In the genomic region with DNA sequence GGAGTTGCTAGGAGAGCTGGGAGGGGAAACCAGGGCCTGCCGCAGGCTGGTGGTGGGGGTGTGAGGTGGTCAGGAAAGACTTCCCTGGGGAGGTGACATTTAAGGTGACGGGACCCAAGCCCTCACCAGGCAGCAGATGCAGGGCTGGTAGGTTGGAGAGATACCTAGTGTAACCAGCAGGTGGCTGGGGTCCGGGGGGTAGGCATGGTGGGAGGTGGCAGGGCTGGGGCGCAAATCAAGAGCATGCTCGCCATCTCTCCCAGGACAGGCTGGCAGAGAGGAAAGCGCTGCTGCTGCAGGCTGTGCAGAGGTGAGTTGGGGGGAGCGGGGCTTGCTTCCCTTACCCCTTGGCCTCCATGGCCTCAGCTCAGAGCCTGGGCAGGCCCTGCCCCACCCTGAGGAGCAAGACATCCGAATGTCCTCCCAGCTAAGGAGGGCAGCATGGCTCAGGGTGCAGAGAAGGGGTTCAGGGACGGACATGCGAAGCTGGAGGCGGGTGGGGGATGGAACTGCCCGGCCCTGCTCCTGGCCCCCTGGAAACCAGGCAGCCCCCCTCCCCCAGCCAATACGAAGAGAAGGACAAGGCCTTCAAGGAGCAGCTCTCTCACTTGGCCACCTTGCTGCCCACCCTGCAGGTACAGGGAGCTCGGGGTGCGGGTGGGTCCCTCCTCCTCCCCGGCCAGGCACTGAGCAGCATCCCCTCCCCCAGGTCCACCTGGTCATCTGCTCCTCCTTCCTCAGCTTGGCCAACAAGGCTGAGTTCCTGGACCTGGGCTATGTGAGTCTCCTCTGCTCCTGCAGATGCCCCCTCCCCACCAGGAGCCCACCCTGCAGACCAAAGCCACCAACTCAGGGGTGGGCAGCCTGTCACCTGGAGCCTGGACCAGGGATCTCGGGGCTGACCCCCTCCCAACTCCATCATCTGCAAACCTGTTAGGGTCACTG, we compare ENCODE assay signal across 1 cellular context.
TF ChIP-seq lines count a peak whose summit lies in the region.

No MANE protein-coding gene starts in this region.

TF ChIP-seq in HepG2, 621 proteins besides CTCF, POLR2A, EP300 and RAD21:
- no peak for TF ChIP-seq ISL2 (CRISPR knock-in tag; IDR thresholded peaks at IDR 0.05)
- 0 out of 2 replicates have a peak, but pooled peaks have one; percentile 45 for TF ChIP-seq HNRNPL (IDR thresholded peaks at IDR 0.05; ENCODE audit: low read depth, low read length)
- TF ChIP-seq, protein P1, sequence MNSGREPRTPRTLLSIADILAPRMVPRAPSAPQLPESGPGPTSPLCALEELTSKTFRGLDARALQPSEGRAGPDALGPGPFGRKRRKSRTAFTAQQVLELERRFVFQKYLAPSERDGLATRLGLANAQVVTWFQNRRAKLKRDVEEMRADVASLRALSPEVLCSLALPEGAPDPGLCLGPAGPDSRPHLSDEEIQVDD (CRISPR knock-in tag; IDR thresholded peaks at IDR 0.05; ENCODE audit: borderline replicate concordance) = no peak
- TF ChIP-seq U2AF2 (IDR thresholded peaks at IDR 0.05; ENCODE audit: low read depth, low read length) = no peak
- no peak for TF ChIP-seq ZNF782 (CRISPR knock-in tag; IDR thresholded peaks at IDR 0.05; ENCODE audit: borderline replicate concordance)
- TF ChIP-seq, protein P2, sequence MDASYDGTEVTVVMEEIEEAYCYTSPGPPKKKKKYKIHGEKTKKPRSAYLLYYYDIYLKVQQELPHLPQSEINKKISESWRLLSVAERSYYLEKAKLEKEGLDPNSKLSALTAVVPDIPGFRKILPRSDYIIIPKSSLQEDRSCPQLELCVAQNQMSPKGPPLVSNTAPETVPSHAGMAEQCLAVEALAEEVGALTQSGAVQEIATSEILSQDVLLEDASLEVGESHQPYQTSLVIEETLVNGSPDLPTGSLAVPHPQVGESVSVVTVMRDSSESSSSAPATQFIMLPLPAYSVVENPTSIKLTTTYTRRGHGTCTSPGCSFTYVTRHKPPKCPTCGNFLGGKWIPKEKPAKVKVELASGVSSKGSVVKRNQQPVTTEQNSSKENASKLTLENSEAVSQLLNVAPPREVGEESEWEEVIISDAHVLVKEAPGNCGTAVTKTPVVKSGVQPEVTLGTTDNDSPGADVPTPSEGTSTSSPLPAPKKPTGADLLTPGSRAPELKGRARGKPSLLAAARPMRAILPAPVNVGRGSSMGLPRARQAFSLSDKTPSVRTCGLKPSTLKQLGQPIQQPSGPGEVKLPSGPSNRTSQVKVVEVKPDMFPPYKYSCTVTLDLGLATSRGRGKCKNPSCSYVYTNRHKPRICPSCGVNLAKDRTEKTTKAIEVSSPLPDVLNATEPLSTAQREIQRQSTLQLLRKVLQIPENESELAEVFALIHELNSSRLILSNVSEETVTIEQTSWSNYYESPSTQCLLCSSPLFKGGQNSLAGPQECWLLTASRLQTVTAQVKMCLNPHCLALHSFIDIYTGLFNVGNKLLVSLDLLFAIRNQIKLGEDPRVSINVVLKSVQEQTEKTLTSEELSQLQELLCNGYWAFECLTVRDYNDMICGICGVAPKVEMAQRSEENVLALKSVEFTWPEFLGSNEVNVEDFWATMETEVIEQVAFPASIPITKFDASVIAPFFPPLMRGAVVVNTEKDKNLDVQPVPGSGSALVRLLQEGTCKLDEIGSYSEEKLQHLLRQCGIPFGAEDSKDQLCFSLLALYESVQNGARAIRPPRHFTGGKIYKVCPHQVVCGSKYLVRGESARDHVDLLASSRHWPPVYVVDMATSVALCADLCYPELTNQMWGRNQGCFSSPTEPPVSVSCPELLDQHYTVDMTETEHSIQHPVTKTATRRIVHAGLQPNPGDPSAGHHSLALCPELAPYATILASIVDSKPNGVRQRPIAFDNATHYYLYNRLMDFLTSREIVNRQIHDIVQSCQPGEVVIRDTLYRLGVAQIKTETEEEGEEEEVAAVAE (CRISPR knock-in tag; IDR thresholded peaks at IDR 0.05; ENCODE audit: borderline replicate concordance) = no peak
- no peak for TF ChIP-seq ZNF101 (CRISPR knock-in tag; IDR thresholded peaks at IDR 0.05; ENCODE audit: borderline replicate concordance, low read depth)
- no peak for TF ChIP-seq SRY (CRISPR knock-in tag; IDR thresholded peaks at IDR 0.05)
